Comparison of ENCODE assay signal across 18 cellular contexts in genomic region chr3:129240436-129240835, GRCh38. TPM values are rescaled to one million over a fixed set of nuclear protein-coding genes. Genes with fewer than 3 reads are reported as not detected.
DNase-seq lines count a peak whose midpoint lies in the region; ATAC-seq, FAIRE-seq and TF ChIP-seq lines count a peak whose summit lies in the region.
"Had no signal": no experiment of that assay in that cellular context is flagged by ENCODE, and none has a peak within 500 bp of the region (broad histone marks: within the 10 kb centered on the region; RNA-seq: fewer than 3 reads in every experiment).

No MANE protein-coding gene starts in this region.

- H3K9ac ChIP-seq in PC-3 (ENCODE audit: low read length) (no peak overlapping the region), endothelial cell of umbilical vein (replicated peaks; ENCODE audit: extremely low read depth, insufficient read depth, low read length) (no peak overlapping the region)

- no peaks in the 10 kb centered on the region for H3K79me2 ChIP-seq in PC-3 (ENCODE audit: low read length)
- no peaks in the 10 kb centered on the region for H3K79me2 ChIP-seq in endothelial cell of umbilical vein (ENCODE audit: control insufficient read depth, insufficient read depth, low read length)

- peak overlapping the region; percentile 93 for H3K27ac Mint-ChIP-seq in T-helper 1 cell treated with Interleukin-12 subunit alpha and Interleukin-12 subunit beta and Interleukin-4 antibody, amounts not matched to agents 30 μg/mL and 1 μg/mL, for 36 hours

- TF ChIP-seq POLR2A in endothelial cell of umbilical vein (IDR thresholded peaks at IDR 0.05; ENCODE audit: low read depth, low read length) = no peak

- DNase-seq in T-helper 1 cell = no peak
- DNase-seq in PC-3 = peak; percentile 46
- no peak for DNase-seq in endothelial cell of umbilical vein (ENCODE audit: low read depth, low spot score)
- no peak for DNase-seq in omental fat pad (ENCODE audit: low spot score)
- DNase-seq in GM10248 (ENCODE audit: extremely low spot score) = no peak
- DNase-seq: ACHN; activated effector memory CD4-positive, alpha-beta T cell treated with Interleukin-2 at 50 U/mL for 16 hours; NCI-H2029 treated with DMSO at 0.1 percent for 48 hours; NCI-H82; occipital lobe; spleen; thyroid gland had no signal

- H3K4me2 ChIP-seq in PC-3 (ENCODE audit: low read length) (peak overlapping the region; percentile 44), endothelial cell of umbilical vein (ENCODE audit: insufficient read depth, low read length) (no peak overlapping the region)

- no peaks in the 10 kb centered on the region for H3K9me3 ChIP-seq in PC-3 (ENCODE audit: low read length)
- H3K9me3 ChIP-seq in endothelial cell of umbilical vein (replicated peaks; ENCODE audit: control insufficient read depth, insufficient read depth, low read length) = no peaks in the 10 kb centered on the region
- H3K9me3 ChIP-seq: spleen, thyroid gland had no signal

- H3K4me3 ChIP-seq in PC-3 (ENCODE audit: low read length) = no peak overlapping the region
- no peak overlapping the region for H3K4me3 ChIP-seq in endothelial cell of umbilical vein (replicated peaks in 1 of 3; ENCODE audit: insufficient read depth in 1 of 3, low read depth in 1 of 3, low read length in 3 of 3)
- H3K4me3 ChIP-seq: SK-N-MC, thyroid gland had no signal

- dilution Hi-C loops in endothelial cell of umbilical vein (cut with MboI; ENCODE audit: extremely low pct_ligation_motif_present, low sequenced_read_pairs) = no loop called here

- no peaks in the 10 kb centered on the region for H3K36me3 ChIP-seq in PC-3 (ENCODE audit: low read depth, low read length)
- no peaks in the 10 kb centered on the region for H3K36me3 ChIP-seq in endothelial cell of umbilical vein (ENCODE audit: control insufficient read depth in 2 of 2, extremely low read depth in 1 of 2, insufficient read depth in 2 of 2, low read length in 2 of 2)
- H3K36me3 ChIP-seq: spleen, thyroid gland had no signal

- no peaks in the 10 kb centered on the region for H3K9me2 ChIP-seq in PC-3 (replicated peaks; ENCODE audit: low read length)

- peaks cover 9% of the 10 kb centered on the region for H3K36me3 Mint-ChIP-seq in T-helper 1 cell treated with Interleukin-12 subunit alpha and Interleukin-12 subunit beta and Interleukin-4 antibody, amounts not matched to agents 30 μg/mL and 1 μg/mL, for 36 hours (ENCODE audit: low read depth)

- CTCF ChIA-PET in PC-3 (lab: Charles Lee) = no interaction called here
- CTCF ChIA-PET in endothelial cell of umbilical vein (lab: Charles Lee) = interaction anchor here (0.7 to 2.0 kb wide), 5 partner anchors 15 to 270 kb away, joined by 3 to 8 read pairs (median 4); no protein-coding TSS in a partner anchor
- CTCF ChIA-PET in GM10248 (lab: Yijun Ruan, JAX) = interaction anchor here (1.3 to 1.5 kb wide), 2 partner anchors 21 to 187 kb away, joined by 3 to 10 read pairs; no protein-coding TSS in a partner anchor

- H3K4me1 ChIP-seq in PC-3 (ENCODE audit: insufficient read depth, low read length) (peaks cover 20% of the 10 kb centered on the region), endothelial cell of umbilical vein (ENCODE audit: control insufficient read depth, extremely low read depth, insufficient read depth, low read length) (peaks cover 3% of the 10 kb centered on the region)

- peaks cover 33% of the 10 kb centered on the region for H3K4me1 Mint-ChIP-seq in T-helper 1 cell treated with Interleukin-12 subunit alpha and Interleukin-12 subunit beta and Interleukin-4 antibody, amounts not matched to agents 30 μg/mL and 1 μg/mL, for 36 hours (ENCODE audit: low read depth)

- H2AFZ ChIP-seq in PC-3 (ENCODE audit: low read length) (0 out of 2 replicates have a peak overlapping the region, but pooled peaks have one; percentile 18), endothelial cell of umbilical vein (ENCODE audit: low read depth, low read length) (no peak overlapping the region)

- ATAC-seq in PC-3 = peak; percentile 80
- ATAC-seq in omental fat pad (ENCODE audit: low FRiP score) = peak; percentile 32
- no peak for ATAC-seq in GM18909 (IDR thresholded peaks at IDR 0.05; ENCODE audit: poor library complexity, unreplicated experiment)
- no peak for ATAC-seq in GM18511 (IDR thresholded peaks at IDR 0.05; ENCODE audit: unreplicated experiment)

- no peak overlapping the region for H3K4me3 Mint-ChIP-seq in T-helper 1 cell treated with Interleukin-12 subunit alpha and Interleukin-12 subunit beta and Interleukin-4 antibody, amounts not matched to agents 30 μg/mL and 1 μg/mL, for 36 hours

- BruUV-seq in PC-3 (replicated peaks; lab: Mats Ljungman, UMichigan) (no TSS peak), endothelial cell of umbilical vein (replicated peaks; lab: Mats Ljungman, UMichigan) (no TSS peak)

- H4K20me1 ChIP-seq in PC-3 (ENCODE audit: low read length) (no peaks in the 10 kb centered on the region), endothelial cell of umbilical vein (replicated peaks; ENCODE audit: control insufficient read depth, extremely low read depth, insufficient read depth, low read length) (no peaks in the 10 kb centered on the region)

- H3K27me3 ChIP-seq in PC-3 (ENCODE audit: low read length) = no peaks in the 10 kb centered on the region
- no peaks in the 10 kb centered on the region for H3K27me3 ChIP-seq in endothelial cell of umbilical vein (ENCODE audit: control insufficient read depth in 2 of 2, insufficient read depth in 2 of 2, low read length in 2 of 2)
- H3K27me3 ChIP-seq: thyroid gland had no signal

- H3K27ac ChIP-seq in PC-3 (ENCODE audit: low read length) = peak overlapping the region; percentile 30; the same call in 1 of the 2 replicates
- no peak overlapping the region for H3K27ac ChIP-seq in endothelial cell of umbilical vein (ENCODE audit: insufficient read depth, low read depth, low read length)
- H3K27ac ChIP-seq: SK-N-MC, thyroid gland had no signal

- no peaks in the 10 kb centered on the region for H3K9me1 ChIP-seq in endothelial cell of umbilical vein (replicated peaks; ENCODE audit: control insufficient read depth, extremely low read depth, insufficient read depth, low read length)

- H3K9me3 Mint-ChIP-seq in T-helper 1 cell treated with Interleukin-12 subunit alpha and Interleukin-12 subunit beta and Interleukin-4 antibody, amounts not matched to agents 30 μg/mL and 1 μg/mL, for 36 hours = peaks cover 4% of the 10 kb centered on the region

- FAIRE-seq in endothelial cell of umbilical vein (lab: Jason Lieb, UNC) = peak; percentile 24
- FAIRE-seq: endometrium, GM12892 had no signal

- no peaks in the 10 kb centered on the region for H3K27me3 Mint-ChIP-seq in T-helper 1 cell treated with Interleukin-12 subunit alpha and Interleukin-12 subunit beta and Interleukin-4 antibody, amounts not matched to agents 30 μg/mL and 1 μg/mL, for 36 hours (ENCODE audit: low read depth)

- POLR2A ChIA-PET in PC-3 (lab: Charles Lee; ENCODE audit: unreplicated experiment) = interaction anchor here (0.7 to 0.9 kb wide), 2 partner anchors 9 to 59 kb away, joined by 4 to 6 read pairs; no protein-coding TSS in a partner anchor
- POLR2A ChIA-PET in endothelial cell of umbilical vein (lab: Charles Lee) = no interaction called here
- POLR2A ChIA-PET in GM10248 (lab: Yijun Ruan, JAX) = no interaction called here

- H3F3A ChIP-seq in PC-3 (ENCODE audit: low read length, unreplicated experiment) = no peaks in the 10 kb centered on the region

- TF ChIP-seq CTCF in PC-3 (conservative IDR thresholded peaks at IDR 0.05; ENCODE audit: low read depth, low read length) = no peak
- TF ChIP-seq CTCF in endothelial cell of umbilical vein (IDR thresholded peaks at IDR 0.05; ENCODE audit: extremely low read depth in 1 of 2, insufficient read depth in 1 of 2, low read depth in 1 of 2, low read length in 2 of 2) = no peak
- TF ChIP-seq CTCF in omental fat pad (IDR thresholded peaks at IDR 0.05) = no peak
- TF ChIP-seq CTCF in GM10248 (IDR thresholded peaks at IDR 0.05; ENCODE audit: control extremely low read depth, extremely low read depth, low read depth, missing control alignments) = no peak

- intact Hi-C loops in PC-3 (cut with micrococcal nuclease) (no loop called here), endothelial cell of umbilical vein (cut with micrococcal nuclease) (no loop called here)

TF ChIP-seq in endothelial cell of umbilical vein, 7 proteins besides CTCF, POLR2A, EP300 and RAD21 (continues in another document):
- no peak for TF ChIP-seq EZH2 (IDR thresholded peaks at IDR 0.05; ENCODE audit: borderline replicate concordance, low read depth, low read length, severe bottlenecking)

RNA-seq across cellular contexts. Expression of gene COPG1, which starts 9.0 kb away (rescaled TPM):
- total RNA-seq in PC-3 (2014; rRNA removed) (124 and 152 TPM in 2 replicates), endothelial cell of umbilical vein (202 and 203 TPM in 2 replicates), omental fat pad (100 to 1,000 TPM; 107 to 148 (median 127) TPM)
- polyA plus RNA-seq in endothelial cell of umbilical vein = 112 and 113 TPM in 2 replicates
- 114 and 134 TPM in 2 replicates for polyA plus RNA-seq in endothelial cell of umbilical vein (2011; cell fraction: cytosol; rRNA removed)
- polyA plus RNA-seq in endothelial cell of umbilical vein (2011; cell fraction: nucleus; rRNA removed) = 170 and 176 TPM in 2 replicates
- polyA plus RNA-seq in endothelial cell of umbilical vein (2012) = 166 and 187 TPM in 2 replicates
- 280 and 310 TPM in 2 replicates for polyA minus RNA-seq in endothelial cell of umbilical vein
- polyA minus RNA-seq in endothelial cell of umbilical vein (2011; cell fraction: cytosol; rRNA and poly(A)+ RNA removed) = 97.3 TPM
- polyA minus RNA-seq in endothelial cell of umbilical vein (2011; cell fraction: nucleus; rRNA and poly(A)+ RNA removed) = 127 and 133 TPM in 2 replicates

RNA-seq across cellular contexts. Expression of gene HMCES, which starts 38.2 kb away (rescaled TPM):
- total RNA-seq in PC-3 (2014; rRNA removed) (28.8 and 34.3 TPM in 2 replicates), endothelial cell of umbilical vein (38.9 and 40.8 TPM in 2 replicates), omental fat pad (10 to 100 TPM; 25.9 to 30.3 (median 27.1) TPM)
- 21.7 and 30.6 TPM in 2 replicates for polyA plus RNA-seq in endothelial cell of umbilical vein
- 31.6 and 40.7 TPM in 2 replicates for polyA plus RNA-seq in endothelial cell of umbilical vein (2011; cell fraction: cytosol; rRNA removed)
- 24.2 and 26.0 TPM in 2 replicates for polyA plus RNA-seq in endothelial cell of umbilical vein (2011; cell fraction: nucleus; rRNA removed)
- 25.9 and 32.4 TPM in 2 replicates for polyA plus RNA-seq in endothelial cell of umbilical vein (2012)
- 16.4 and 17.8 TPM in 2 replicates for polyA minus RNA-seq in endothelial cell of umbilical vein
- polyA minus RNA-seq in endothelial cell of umbilical vein (2011; cell fraction: cytosol; rRNA and poly(A)+ RNA removed) = 12.2 TPM
- 5.3 and 7.0 TPM in 2 replicates for polyA minus RNA-seq in endothelial cell of umbilical vein (2011; cell fraction: nucleus; rRNA and poly(A)+ RNA removed)

RNA-seq across cellular contexts. Expression of gene CNBP, which starts 56.7 kb away (rescaled TPM):
- 220 and 267 TPM in 2 replicates for total RNA-seq in PC-3 (2014; rRNA removed)
- 197 and 205 TPM in 2 replicates for total RNA-seq in endothelial cell of umbilical vein
- polyA plus RNA-seq in endothelial cell of umbilical vein = 152 and 196 TPM in 2 replicates
- 245 and 261 TPM in 2 replicates for polyA plus RNA-seq in endothelial cell of umbilical vein (2011; cell fraction: cytosol; rRNA removed)
- polyA plus RNA-seq in endothelial cell of umbilical vein (2011; cell fraction: nucleus; rRNA removed) = 110 and 143 TPM in 2 replicates
- 185 and 265 TPM in 2 replicates for polyA plus RNA-seq in endothelial cell of umbilical vein (2012)
- 209 and 214 TPM in 2 replicates for polyA minus RNA-seq in endothelial cell of umbilical vein
- 226 TPM for polyA minus RNA-seq in endothelial cell of umbilical vein (2011; cell fraction: cytosol; rRNA and poly(A)+ RNA removed)
- polyA minus RNA-seq in endothelial cell of umbilical vein (2011; cell fraction: nucleus; rRNA and poly(A)+ RNA removed) = 47.3 and 58.8 TPM in 2 replicates
- total RNA-seq in omental fat pad = 100 to 1,000 TPM; 369 to 489 (median 433) TPM

Comparison
In these comparisons a context has a peak if more than half of its experiments do, and no peak if none do; other contexts are left out.
1. ATAC-seq: peak in PC-3 (single experiment) and omental fat pad (single experiment); none in GM18909 (single experiment) and GM18511 (single experiment).